ENCODE assay signal across 22 cellular contexts in the genomic region with DNA sequence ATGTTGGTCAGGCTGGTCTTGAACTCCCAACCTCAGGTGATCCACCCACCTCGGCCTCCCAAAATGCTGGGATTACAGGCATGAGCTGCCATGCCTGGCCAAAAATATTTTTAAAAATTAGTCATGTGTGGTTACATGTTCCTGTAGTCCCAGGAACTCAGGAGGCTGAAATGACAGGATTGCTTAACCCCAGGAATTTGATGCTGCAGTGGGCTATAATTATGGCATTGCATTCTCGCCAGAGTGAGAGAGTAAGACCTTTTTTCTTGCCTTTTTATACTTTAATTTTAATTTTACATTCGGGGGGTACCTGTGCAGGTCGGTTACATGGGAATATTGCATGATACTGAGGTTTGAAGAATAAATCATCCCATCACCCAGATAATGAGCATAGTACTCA.
"Had no signal": no experiment of that assay in that cellular context is flagged by ENCODE, and none has a peak within 500 bp of the region (broad histone marks: within the 10 kb centered on the region; RNA-seq: fewer than 3 reads in every experiment).

No MANE protein-coding gene starts in this region.

- H3K27ac ChIP-seq: VCaP had no signal

- DNase-seq: activated CD4-positive, alpha-beta memory T cell treated with anti-CD3 and anti-CD28 coated beads for 36 hours; activated CD4-positive, alpha-beta T cell treated with anti-CD3 and anti-CD28 coated beads, Interleukin-2, amount 10 ng/mL, durations not matched to agents 7 days and 5 days; activated CD4-positive, CD25-positive, alpha-beta regulatory T cell; activated gamma-delta T cell; activated naive CD4-positive, alpha-beta T cell treated with anti-CD3 and anti-CD28 coated beads for 36 hours; activated T-cell treated with anti-CD3 and anti-CD28 coated beads for 4 hours; activated T-cell treated with anti-CD3 and anti-CD28 coated beads, Interleukin-2, amount 50 U/mL, for 48 hours; central memory CD4-positive, alpha-beta T cell; Karpas-422; NCI-H1092; NCI-H1417; NCI-H1694; NCI-H2029; NCI-H345; NCI-H510A; NCI-H526 treated with DMSO at 0.1 percent for 48 hours; NCI-H82; SIG-M5; T-helper 17 cell; T1000 had no signal

- H3K4me3 ChIP-seq: K562 had no signal
